In the genomic region with DNA sequence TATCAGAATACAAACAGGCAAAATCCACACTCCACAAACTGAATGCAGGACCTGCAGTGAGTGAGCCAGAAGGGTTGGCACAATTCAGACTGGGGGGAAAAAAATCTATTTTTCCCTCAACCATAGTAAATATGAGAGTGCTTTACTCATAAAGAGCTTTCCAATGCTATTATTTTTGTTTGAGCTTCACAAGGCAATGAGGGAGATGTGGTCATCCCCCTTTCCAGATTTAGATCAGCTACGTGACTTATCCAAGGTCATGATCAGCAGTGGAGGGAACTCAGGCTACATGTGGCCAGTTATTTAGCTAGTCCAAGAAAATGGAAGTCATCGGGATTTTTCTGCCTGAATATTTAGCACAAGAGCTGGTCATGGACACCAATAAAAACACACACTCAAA, we compare ENCODE assay signal across 21 cellular contexts.
DNase-seq lines count a peak whose midpoint lies in the region; ATAC-seq, FAIRE-seq and TF ChIP-seq lines count a peak whose summit lies in the region.
"Had no signal": no experiment of that assay in that cellular context is flagged by ENCODE, and none has a peak within 500 bp of the region (broad histone marks: within the 10 kb centered on the region; RNA-seq: fewer than 3 reads in every experiment).

No MANE protein-coding gene starts in this region.

- peaks cover 4% of the 10 kb centered on the region for H3K9me3 Mint-ChIP-seq in natural killer cell treated with Interleukin-12 subunit alpha and Interleukin-12 subunit beta and Interleukin-15 and Interleukin-18, amount 100 ng/mL, for 72 hours
- no peaks in the 10 kb centered on the region for H3K9me3 Mint-ChIP-seq in natural killer cell
- H3K9me3 Mint-ChIP-seq: immature natural killer cell had no signal

- peaks cover 2% of the 10 kb centered on the region for H3K36me3 Mint-ChIP-seq in natural killer cell treated with Interleukin-12 subunit alpha and Interleukin-12 subunit beta and Interleukin-15 and Interleukin-18, amount 100 ng/mL, for 72 hours
- no peaks in the 10 kb centered on the region for H3K36me3 Mint-ChIP-seq in natural killer cell

- peak overlapping the region; percentile 69 for H3K27ac ChIP-seq in VCaP
- H3K27ac ChIP-seq: lower lobe of right lung, pancreas, sigmoid colon, suprapubic skin had no signal

- intact Hi-C loops in natural killer cell (cut with micrococcal nuclease): no loop called here

- H3K4me3 Mint-ChIP-seq in natural killer cell treated with Interleukin-12 subunit alpha and Interleukin-12 subunit beta and Interleukin-15 and Interleukin-18, amount 100 ng/mL, for 72 hours: peak overlapping the region; percentile 41
- no peak overlapping the region for H3K4me3 Mint-ChIP-seq in natural killer cell
- H3K4me3 Mint-ChIP-seq: activated CD4-positive, alpha-beta T cell treated with anti-CD3 and anti-CD28 coated beads, Interleukin-2, amount 10 ng/mL, durations not matched to agents 7 days and 5 days; immature natural killer cell had no signal

- no peak for DNase-seq in natural killer cell treated with Interleukin-12 subunit alpha and Interleukin-12 subunit beta and Interleukin-15 and Interleukin-18, amount 100 ng/mL, for 72 hours (ENCODE audit: low spot score)
- DNase-seq in natural killer cell: no peak
- DNase-seq in NOMO-1 (lab: John Stamatoyannopoulos, UW; ENCODE audit: unreplicated experiment in 2 of 2): no peak
- no peak for DNase-seq in HTR-8/SVneo (ENCODE audit: insufficient read length, low spot score)
- DNase-seq in GOT3 (lab: John Stamatoyannopoulos, UW): no peak
- DNase-seq: activated CD4-positive, alpha-beta T cell treated with anti-CD3 and anti-CD28 coated beads, Interleukin-2, amount 10 ng/mL, durations not matched to agents 7 days and 5 days; aorta; effector CD8-positive, alpha-beta T cell; HCEC 1CT; heart left ventricle; immature natural killer cell; KBM-7; lower lobe of right lung; NCI-H1048; pancreas; sigmoid colon; SK-N-SH had no signal

- ATAC-seq in natural killer cell treated with Interleukin-12 subunit alpha and Interleukin-12 subunit beta and Interleukin-15 and Interleukin-18, amount 100 ng/mL, for 72 hours: peak in 1 of 2 donors; percentile 69
- no peak for ATAC-seq in natural killer cell
- peak; percentile 29 for ATAC-seq in HG02678 (IDR thresholded peaks at IDR 0.05; ENCODE audit: unreplicated experiment)
- ATAC-seq in HG03196 (IDR thresholded peaks at IDR 0.05; ENCODE audit: unreplicated experiment): no peak
- ATAC-seq: heart left ventricle, lower lobe of right lung, pancreas had no signal

- FAIRE-seq in HTR-8/SVneo (lab: Jason Lieb, UNC): no peak
- FAIRE-seq: pancreas had no signal

- TF ChIP-seq CTCF in natural killer cell (IDR thresholded peaks at IDR 0.05) (no peak), VCaP (conservative IDR thresholded peaks at IDR 0.05) (no peak)

- no peak overlapping the region for H3K27ac Mint-ChIP-seq in natural killer cell treated with Interleukin-12 subunit alpha and Interleukin-12 subunit beta and Interleukin-15 and Interleukin-18, amount 100 ng/mL, for 72 hours
- H3K27ac Mint-ChIP-seq in natural killer cell: no peak overlapping the region
- H3K27ac Mint-ChIP-seq: activated CD4-positive, alpha-beta T cell treated with anti-CD3 and anti-CD28 coated beads, Interleukin-2, amount 10 ng/mL, durations not matched to agents 7 days and 5 days; immature natural killer cell had no signal

- H3K27me3 Mint-ChIP-seq in natural killer cell treated with Interleukin-12 subunit alpha and Interleukin-12 subunit beta and Interleukin-15 and Interleukin-18, amount 100 ng/mL, for 72 hours: peaks cover 5 to 12% of the 10 kb centered on the region in 2 donors
- peaks cover 3 to 20% of the 10 kb centered on the region in 2 donors for H3K27me3 Mint-ChIP-seq in natural killer cell (ENCODE audit: low read depth in 2 of 2)
- H3K27me3 Mint-ChIP-seq: activated CD4-positive, alpha-beta T cell treated with anti-CD3 and anti-CD28 coated beads, Interleukin-2, amount 10 ng/mL, durations not matched to agents 7 days and 5 days had no signal

- peaks cover 11 to 30% of the 10 kb centered on the region in 2 donors for H3K4me1 Mint-ChIP-seq in natural killer cell treated with Interleukin-12 subunit alpha and Interleukin-12 subunit beta and Interleukin-15 and Interleukin-18, amount 100 ng/mL, for 72 hours (ENCODE audit: low read depth in 2 of 2)
- peaks cover 0 to 11% of the 10 kb centered on the region in 2 donors for H3K4me1 Mint-ChIP-seq in natural killer cell
